In the genomic region with DNA sequence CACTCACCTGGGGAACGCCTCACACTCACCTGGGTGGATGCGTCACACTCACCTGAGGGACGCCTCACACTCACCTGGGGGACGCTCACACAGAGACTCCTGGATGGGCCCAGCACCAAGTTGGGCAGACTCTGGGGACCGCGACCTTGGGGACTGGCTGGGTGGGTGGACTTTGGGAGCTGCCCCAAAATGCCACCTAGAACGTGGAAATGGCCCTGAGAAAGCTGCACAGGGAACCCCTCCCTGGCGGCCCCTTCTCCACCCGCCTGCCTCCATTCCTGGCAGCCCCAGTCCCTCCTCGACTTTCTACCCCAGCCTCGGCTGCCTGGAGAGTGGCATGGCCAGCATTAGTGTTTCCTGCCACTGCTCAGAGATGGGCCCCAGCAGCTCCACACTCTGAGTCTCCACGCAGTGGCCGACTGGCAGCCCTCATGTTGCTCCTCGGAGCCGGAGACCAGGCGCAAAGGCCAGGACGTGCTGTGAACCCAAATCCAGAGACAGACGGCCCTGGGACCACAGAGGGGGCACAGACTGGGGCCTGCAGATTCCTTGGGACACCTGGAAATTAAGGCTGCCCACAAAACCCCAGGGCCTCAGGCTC, we compare ENCODE assay signal across 21 cellular contexts. TPM values are rescaled to one million over a fixed set of nuclear protein-coding genes. Genes with fewer than 3 reads are reported as not detected.
"Had no signal": no experiment of that assay in that cellular context is flagged by ENCODE, and none has a peak within 500 bp of the region (broad histone marks: within the 10 kb centered on the region; RNA-seq: fewer than 3 reads in every experiment).

No MANE protein-coding gene starts in this region.

- H3K27ac ChIP-seq: colonic mucosa, esophagus squamous epithelium, psoas muscle, right lobe of liver, SK-N-MC, tibial nerve had no signal

- H3K36me3 ChIP-seq: colonic mucosa, esophagus squamous epithelium, right lobe of liver, tibial nerve had no signal

- H3K27me3 ChIP-seq: colonic mucosa, right lobe of liver had no signal

- DNase-seq: activated CD4-positive, alpha-beta T cell treated with anti-CD3 and anti-CD28 coated beads, Interleukin-2, amount 50 U/mL, for 48 hours; activated CD4-positive, CD25-positive, alpha-beta regulatory T cell treated with anti-CD3 and anti-CD28 coated beads, Interleukin-2, amount 50 U/mL, for 72 hours; activated gamma-delta T cell; activated T-cell treated with anti-CD3 and anti-CD28 coated beads, Interleukin-2, amount 50 U/mL, for 72 hours; caudate nucleus; colonic mucosa; effector CD4-positive, alpha-beta T cell; esophagus squamous epithelium; hippocampal formation; occipital lobe; psoas muscle; right lobe of liver; stimulated activated CD4-positive, alpha-beta T cell treated with anti-CD3 and anti-CD28 coated beads, Interleukin-1b, Interleukin-23, amount 100 ng/mL, for 48 hours had no signal

- ATAC-seq: activated naive CD4-positive, alpha-beta T cell treated with anti-CD3 and anti-CD28 coated beads, Interleukin-2, amount 50 U/mL, for 72 hours; activated T-cell treated with anti-CD3 and anti-CD28 coated beads, Interleukin-2, amount 50 U/mL, for 72 hours; psoas muscle; T-cell had no signal

- H3K4me1 ChIP-seq: colonic mucosa, esophagus squamous epithelium, psoas muscle, right lobe of liver had no signal

- H3K4me3 ChIP-seq: colonic mucosa, esophagus squamous epithelium, psoas muscle, right lobe of liver, SK-N-MC, tibial nerve had no signal

- H3K9me3 ChIP-seq: colonic mucosa, esophagus squamous epithelium, psoas muscle, right lobe of liver, tibial nerve had no signal

RNA-seq across cellular contexts. Expression of gene ACTRT2, which starts 46.5 kb away (rescaled TPM):
- total RNA-seq: activated naive CD4-positive, alpha-beta T cell treated with anti-CD3 and anti-CD28 coated beads, Interleukin-2, amount 50 U/mL, for 72 hours; activated T-cell treated with anti-CD3 and anti-CD28 coated beads, Interleukin-2, amount 50 U/mL, for 72 hours; colonic mucosa; esophagus squamous epithelium; fibroblast of villous mesenchyme; glomerular endothelial cell; kidney epithelial cell; lower leg skin; occipital lobe; psoas muscle; right lobe of liver; T-cell; tibial nerve had no signal
